Comparison of ENCODE assay signal across 24 cellular contexts in genomic region chr11:17183836-17184235, GRCh38.
"Had no signal": no experiment of that assay in that cellular context is flagged by ENCODE, and none has a peak within 500 bp of the region (broad histone marks: within the 10 kb centered on the region; RNA-seq: fewer than 3 reads in every experiment).

No MANE protein-coding gene starts in this region.

- H3K27ac ChIP-seq: coronary artery, dorsolateral prefrontal cortex, esophagus muscularis mucosa, foreskin keratinocyte, gastroesophageal sphincter, heart left ventricle, hepatocyte, lower lobe of right lung had no signal

- H3K4me3 Mint-ChIP-seq: immature natural killer cell; mesothelial cell of epicardium; naive B cell; naive thymus-derived CD8-positive, alpha-beta T cell had no signal

- H2AFZ ChIP-seq: hepatocyte had no signal

- DNase-seq: dermis blood vessel endothelial cell; dorsolateral prefrontal cortex; effector CD4-positive, alpha-beta T cell; effector memory CD4-positive, alpha-beta T cell; foreskin keratinocyte; heart left ventricle; hypothalamus; immature natural killer cell; islet precursor cell; kidney; kidney glomerular epithelial cell; left colon; left ventricle myocardium superior; lower lobe of right lung; mesenchymal stem cell; mucosa of descending colon; naive B cell; naive thymus-derived CD8-positive, alpha-beta T cell had no signal

- H3K27ac Mint-ChIP-seq: immature natural killer cell; mesothelial cell of epicardium; naive thymus-derived CD8-positive, alpha-beta T cell had no signal

- H3K4me2 ChIP-seq: hepatocyte had no signal

- H3K4me3 ChIP-seq: coronary artery, dorsolateral prefrontal cortex, esophagus muscularis mucosa, gastroesophageal sphincter, heart left ventricle, hepatocyte, lower lobe of right lung, mucosa of descending colon had no signal

- H3K27me3 Mint-ChIP-seq: naive B cell; naive thymus-derived CD8-positive, alpha-beta T cell had no signal

- H3K4me1 ChIP-seq: gastroesophageal sphincter had no signal

- H3K9me3 Mint-ChIP-seq: immature natural killer cell; mesothelial cell of epicardium; naive B cell; naive thymus-derived CD8-positive, alpha-beta T cell had no signal

- H3K4me1 Mint-ChIP-seq: mesothelial cell of epicardium had no signal

- H3K9me3 ChIP-seq: esophagus muscularis mucosa, gastroesophageal sphincter, heart left ventricle, lower lobe of right lung, mucosa of descending colon had no signal

- H3K27me3 ChIP-seq: dorsolateral prefrontal cortex, esophagus muscularis mucosa, foreskin keratinocyte, gastroesophageal sphincter, heart left ventricle, hepatocyte had no signal

- ATAC-seq: foreskin keratinocyte; gastroesophageal sphincter; heart left ventricle; left colon; left lobe of liver; left ventricle myocardium superior; mucosa of descending colon; naive thymus-derived CD8-positive, alpha-beta T cell had no signal
